ENCODE assay signal across 8 cellular contexts in the genomic region with DNA sequence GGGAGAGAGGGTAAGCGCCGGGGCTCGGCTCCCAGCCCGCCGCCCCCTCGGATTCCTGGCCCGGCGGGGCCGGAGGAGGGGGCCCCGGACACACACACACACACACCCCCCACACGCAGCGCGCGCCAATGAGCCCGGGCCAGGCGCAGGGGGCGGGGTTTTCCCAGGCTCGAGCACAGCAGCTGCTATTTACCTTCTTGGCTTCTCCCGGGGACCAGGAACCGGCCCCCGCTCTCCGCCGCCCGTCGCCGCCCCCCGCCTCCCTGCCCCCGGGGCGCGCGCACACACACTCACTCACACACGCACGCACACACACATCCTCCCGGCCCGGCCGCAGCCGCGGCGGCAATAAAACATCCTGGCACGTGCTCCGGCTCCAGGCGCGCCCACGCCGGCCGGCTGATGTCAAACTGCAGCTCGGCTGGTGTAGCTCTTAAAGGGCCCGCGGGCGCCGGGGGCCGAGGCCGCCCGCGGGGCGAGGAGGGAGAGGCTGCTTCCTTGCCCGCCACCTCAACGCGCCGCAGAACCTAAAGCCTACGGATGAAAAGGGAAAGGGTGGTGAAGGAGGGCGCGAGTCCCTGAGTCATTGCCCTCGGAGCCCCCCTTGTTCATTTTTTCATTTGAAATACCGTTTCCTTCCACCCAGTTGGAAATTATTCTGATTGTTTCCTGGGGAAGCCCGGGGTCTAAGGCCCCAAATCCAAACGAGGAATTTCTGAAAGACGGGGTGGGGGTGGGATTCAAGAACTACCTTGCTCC. TPM values are rescaled to one million over a fixed set of nuclear protein-coding genes. Genes with fewer than 3 reads are reported as not detected.
DNase-seq lines count a peak whose midpoint lies in the region; ATAC-seq lines count a peak whose summit lies in the region.

No MANE protein-coding gene starts in this region.

- no peaks in the 10 kb centered on the region for H3K9me3 ChIP-seq in BLaER1 treated with 17β-estradiol and CSF1 and Interleukin-3, amounts not matched to agents 10 nM and 100 nM (replicated peaks in 1 of 11)
- no peaks in the 10 kb centered on the region for H3K9me3 ChIP-seq in mesenchymal stem cell (ENCODE audit: control insufficient read depth, low read length)

- H2BK12ac ChIP-seq in mesenchymal stem cell (ENCODE audit: low read length in 2 of 2), result peak overlapping the region in 1 of 2 experiments; percentile 97

- peaks cover 44 to 64% (median 55%) of the 10 kb centered on the region in 10 experiments for H3K4me1 ChIP-seq in BLaER1 treated with 17β-estradiol and CSF1 and Interleukin-3, amounts not matched to agents 10 nM and 100 nM
- H3K4me1 ChIP-seq in mesenchymal stem cell (ENCODE audit: control insufficient read depth, insufficient read depth, low read depth, low read length), result peaks cover 29% of the 10 kb centered on the region

- peak overlapping the region; percentile 57 to 84 (median 78); a peak in 21 of 22 replicates for H3K27ac ChIP-seq in BLaER1 treated with 17β-estradiol and CSF1 and Interleukin-3, amounts not matched to agents 10 nM and 100 nM
- H3K27ac ChIP-seq in mesenchymal stem cell (ENCODE audit: low read length, poor library complexity, severe bottlenecking), result peak overlapping the region; percentile 76

- H3K79me1 ChIP-seq in mesenchymal stem cell (replicated peaks; ENCODE audit: low read length, poor library complexity, severe bottlenecking), result peaks cover 3% of the 10 kb centered on the region

- peak overlapping the region; percentile 96 for H2BK15ac ChIP-seq in mesenchymal stem cell (ENCODE audit: low read depth, poor library complexity, severe bottlenecking)

- ATAC-seq in GM19372 (IDR thresholded peaks at IDR 0.05; ENCODE audit: low read depth, unreplicated experiment) (peak; percentile 36), HG03565 (IDR thresholded peaks at IDR 0.05; ENCODE audit: unreplicated experiment) (peak; percentile 28)

- H3K18ac ChIP-seq in mesenchymal stem cell (ENCODE audit: low read depth in 1 of 2, low read length in 2 of 2), result peak overlapping the region; percentile 61 to 95

- H2AFZ ChIP-seq in mesenchymal stem cell (ENCODE audit: low read depth, low read length), result no peak overlapping the region

- peak overlapping the region; percentile 83 to 100 (median 97) for H3K4me2 ChIP-seq in BLaER1 treated with 17β-estradiol and CSF1 and Interleukin-3, amounts not matched to agents 10 nM and 100 nM
- peak overlapping the region; percentile 95 for H3K4me2 ChIP-seq in mesenchymal stem cell (ENCODE audit: low read length, poor library complexity, severe bottlenecking)

- H3K14ac ChIP-seq in mesenchymal stem cell (ENCODE audit: low read length in 2 of 2), result no peak overlapping the region

- no peak overlapping the region for H3K23ac ChIP-seq in mesenchymal stem cell (ENCODE audit: low read length in 2 of 2)

- peaks cover 79 to 100% (median 97%) of the 10 kb centered on the region in 11 experiments for H3K27me3 ChIP-seq in BLaER1 treated with 17β-estradiol and CSF1 and Interleukin-3, amounts not matched to agents 10 nM and 100 nM
- H3K27me3 ChIP-seq in mesenchymal stem cell (ENCODE audit: control insufficient read depth in 1 of 2, insufficient read depth in 1 of 2, low read length in 2 of 2), result peaks cover 5 to 38% of the 10 kb centered on the region in 2 experiments

- H3K36me3 ChIP-seq in BLaER1 treated with 17β-estradiol and CSF1 and Interleukin-3, amounts not matched to agents 10 nM and 100 nM, result no peaks in the 10 kb centered on the region
- peaks cover 0 to 4% of the 10 kb centered on the region in 2 experiments for H3K36me3 ChIP-seq in mesenchymal stem cell (ENCODE audit: control insufficient read depth in 1 of 2, insufficient read depth in 2 of 2, low read depth in 1 of 2, low read length in 2 of 2)

- peaks cover 6 to 69% (median 31%) of the 10 kb centered on the region in 11 experiments; a peak in 20 of 22 replicates for H4K20me1 ChIP-seq in BLaER1 treated with 17β-estradiol and CSF1 and Interleukin-3, amounts not matched to agents 10 nM and 100 nM

- H2AK5ac ChIP-seq in mesenchymal stem cell (ENCODE audit: low read length, severe bottlenecking), result no peak overlapping the region

- H2BK5ac ChIP-seq in mesenchymal stem cell (ENCODE audit: low read depth, low read length, poor library complexity, severe bottlenecking), result peak overlapping the region; percentile 84

- H4K91ac ChIP-seq in mesenchymal stem cell (ENCODE audit: low read length), result peak overlapping the region; percentile 75

- peak overlapping the region; percentile 79 to 86 for H3K4ac ChIP-seq in mesenchymal stem cell (ENCODE audit: low read depth in 1 of 2, low read length in 2 of 2)

- H3K9ac ChIP-seq in BLaER1 treated with 17β-estradiol and CSF1 and Interleukin-3, amounts not matched to agents 10 nM and 100 nM, result peak overlapping the region; percentile 66 to 81 (median 79)
- peak overlapping the region; percentile 82 for H3K9ac ChIP-seq in mesenchymal stem cell (ENCODE audit: low read length)

- H3K4me3 ChIP-seq in BLaER1 treated with 17β-estradiol and CSF1 and Interleukin-3, amounts not matched to agents 10 nM and 100 nM, result peak overlapping the region; percentile 55 to 73 (median 65)
- peak overlapping the region; percentile 43 to 83 for H3K4me3 ChIP-seq in mesenchymal stem cell (ENCODE audit: insufficient read depth in 1 of 2, low read depth in 1 of 2, low read length in 2 of 2)

- H4K8ac ChIP-seq in mesenchymal stem cell (ENCODE audit: low read length), result peak overlapping the region; percentile 51

- DNase-seq in NCI-H774 (lab: John Stamatoyannopoulos, UW), result peak; percentile 100
- DNase-seq in activated CD8-positive, alpha-beta memory T cell treated with anti-CD3 and anti-CD28 coated beads for 24 hours, result peak; percentile 89
- DNase-seq in effector CD8-positive, alpha-beta T cell (lab: John Stamatoyannopoulos, UW), result peak; percentile 29
- peak; percentile 99 for DNase-seq in mesenchymal stem cell
- peak; percentile 58 for DNase-seq in stimulated activated CD8-positive, alpha-beta memory T cell treated with anti-CD3 and anti-CD28 coated beads, Interleukin-12 subunit alpha, Interleukin-12 subunit beta, amount 100 ng/mL, for 24 hours (ENCODE audit: extremely low read depth)

- 1% methylated on average over 38 of the region's 68 CpGs for WGBS in mesenchymal stem cell

- H2BK120ac ChIP-seq in mesenchymal stem cell (ENCODE audit: low read depth, low read length), result peak overlapping the region; percentile 97

RNA-seq across cellular contexts. Expression of a gene that starts 1.0 kb away (rescaled TPM):
- 194 TPM for polyA plus RNA-seq in mesenchymal stem cell (2013, experiment 1 of 2)
- polyA plus RNA-seq in mesenchymal stem cell (2013, experiment 2 of 2), result 184 TPM

Comparison
In these comparisons a context has a peak if more than half of its experiments do, and no peak if none do; other contexts are left out.
1. Peak in every context shown above with its lines: DNase-seq, ATAC-seq, H3K4me3 ChIP-seq and H3K27ac ChIP-seq.
2. DNase-seq: peak in every context shown above with its lines; median percentile 100 in NCI-H774; 99 in mesenchymal stem cell; 89 in activated CD8-positive, alpha-beta memory T cell treated with anti-CD3 and anti-CD28 coated beads for 24 hours; 58 in stimulated activated CD8-positive, alpha-beta memory T cell treated with anti-CD3 and anti-CD28 coated beads, Interleukin-12 subunit alpha, Interleukin-12 subunit beta, amount 100 ng/mL, for 24 hours; 29 in effector CD8-positive, alpha-beta T cell.